Comparison of ENCODE assay signal across 8 cellular contexts in genomic region chr7:98251844-98252639, GRCh38. TPM values are rescaled to one million over a fixed set of nuclear protein-coding genes. Genes with fewer than 3 reads are reported as not detected.
A peak's percentile ranks its signal among the peaks of the same experiment; 100 is the strongest.
DNase-seq lines count a peak whose midpoint lies in the region; ATAC-seq and TF ChIP-seq lines count a peak whose summit lies in the region.

TSS of gene TECPR1 (minus strand) at chr7:98252232. CDS start at chr7:98246146, 6,086 bp downstream.

- no peaks in the 10 kb centered on the region for H3K27me3 ChIP-seq in psoas muscle (ENCODE audit: insufficient read depth in 3 of 3, low read length in 2 of 3)

- H3K27ac ChIP-seq in psoas muscle: peak within 1 kb of the TSS; percentile 84
- peak within 1 kb of the TSS; percentile 73 for H3K27ac ChIP-seq in urinary bladder (ENCODE audit: low read depth)

- intact Hi-C loops in T-helper 1 cell treated with Interleukin-12 subunit alpha and Interleukin-12 subunit beta and Interleukin-4 antibody, amounts not matched to agents 30 ng/mL and 1 ng/mL, for 36 hours (cut with micrococcal nuclease): loop anchor here (1.0 to 10.0 kb wide), 16 partner anchors 8 to 1777 kb away; partner anchors contain the start of genes ARPC1A, ASNS, BAIAP2L1 and BHLHA15
- intact Hi-C loops in left ventricle myocardium superior (cut with micrococcal nuclease) (no loop called here), psoas muscle (cut with DNase I) (loop anchor here in 1 of 2 donors (1.0 to 2.0 kb wide), 2 partner anchors 29 to 32 kb away; partner anchors contain the start of gene BRI3)

- H3K9me3 ChIP-seq in psoas muscle: no peaks in the 10 kb centered on the region

- WGBS in psoas muscle, 3 donors: 0 to 1% (median 0%) methylated on average over 47 to 81 of the region's 81 CpGs
- WGBS in urinary bladder: under 1% methylated on average over 81 of the region's 81 CpGs

- H3K36me3 ChIP-seq in psoas muscle (ENCODE audit: insufficient read depth in 1 of 2, low read depth in 1 of 2) (peaks cover 0 to 21% of the 10 kb centered on the region in 2 donors), urinary bladder (ENCODE audit: insufficient read depth) (peaks cover 3% of the 10 kb centered on the region)

- H3K4me3 ChIP-seq in psoas muscle: peak within 1 kb of the TSS; percentile 84
- H3K4me3 ChIP-seq in urinary bladder (ENCODE audit: low read depth, low read length): peak within 1 kb of the TSS; percentile 70

- no peak for TF ChIP-seq CTCF in psoas muscle (IDR thresholded peaks at IDR 0.05)

- DNase-seq in NCI-H146 treated with DMSO at 0.1 percent for 48 hours (lab: John Stamatoyannopoulos, UW; ENCODE audit: unreplicated experiment): peak; percentile 86
- DNase-seq in amniotic epithelial cell (ENCODE audit: low read depth): peak; percentile 84
- peak; percentile 98 for DNase-seq in left ventricle myocardium superior
- DNase-seq in psoas muscle: peak; percentile 97 to 98

- ATAC-seq in HG02884 (IDR thresholded peaks at IDR 0.05; ENCODE audit: unreplicated experiment): peak; percentile 95
- ATAC-seq in left ventricle myocardium superior: peak; percentile 99
- ATAC-seq in psoas muscle: peak; percentile 99 to 100 (median 100)

- H3K4me1 ChIP-seq in psoas muscle (peaks cover 17% of the 10 kb centered on the region), urinary bladder (ENCODE audit: insufficient read depth) (no peaks in the 10 kb centered on the region)

- TF ChIP-seq POLR2A in GM15510 (IDR thresholded peaks at IDR 0.05; ENCODE audit: borderline replicate concordance, extremely low read depth, insufficient read length): peak; percentile 65

RNA-seq across cellular contexts. Expression of gene TECPR1, which starts in this region (rescaled TPM):
- total RNA-seq in T-helper 1 cell treated with Interleukin-12 subunit alpha and Interleukin-12 subunit beta and Interleukin-4 antibody, amounts not matched to agents 30 ng/mL and 1 ng/mL, for 36 hours: 86.3 and 87.5 TPM in 2 replicates
- 25.2 TPM for total RNA-seq in left ventricle myocardium superior
- 10 to 100 TPM in 3 of 4 donors, 1 to 10 TPM in 1; 10.0 to 23.0 (median 18.6) TPM for total RNA-seq in psoas muscle
- polyA plus RNA-seq in psoas muscle: 10 to 100 TPM in 2 of 3 donors, 1 to 10 TPM in 1; 7.0 to 14.5 (median 14.0) TPM
- 9.0 TPM for total RNA-seq in urinary bladder
- polyA plus RNA-seq in urinary bladder: 14.2 TPM

Comparison
In these comparisons a context has a peak if more than half of its experiments do, and no peak if none do; other contexts are left out.
1. Peak in every context shown above with its lines: DNase-seq, ATAC-seq, H3K4me3 ChIP-seq and H3K27ac ChIP-seq.